ENCODE assay signal across 8 cellular contexts in the genomic region with DNA sequence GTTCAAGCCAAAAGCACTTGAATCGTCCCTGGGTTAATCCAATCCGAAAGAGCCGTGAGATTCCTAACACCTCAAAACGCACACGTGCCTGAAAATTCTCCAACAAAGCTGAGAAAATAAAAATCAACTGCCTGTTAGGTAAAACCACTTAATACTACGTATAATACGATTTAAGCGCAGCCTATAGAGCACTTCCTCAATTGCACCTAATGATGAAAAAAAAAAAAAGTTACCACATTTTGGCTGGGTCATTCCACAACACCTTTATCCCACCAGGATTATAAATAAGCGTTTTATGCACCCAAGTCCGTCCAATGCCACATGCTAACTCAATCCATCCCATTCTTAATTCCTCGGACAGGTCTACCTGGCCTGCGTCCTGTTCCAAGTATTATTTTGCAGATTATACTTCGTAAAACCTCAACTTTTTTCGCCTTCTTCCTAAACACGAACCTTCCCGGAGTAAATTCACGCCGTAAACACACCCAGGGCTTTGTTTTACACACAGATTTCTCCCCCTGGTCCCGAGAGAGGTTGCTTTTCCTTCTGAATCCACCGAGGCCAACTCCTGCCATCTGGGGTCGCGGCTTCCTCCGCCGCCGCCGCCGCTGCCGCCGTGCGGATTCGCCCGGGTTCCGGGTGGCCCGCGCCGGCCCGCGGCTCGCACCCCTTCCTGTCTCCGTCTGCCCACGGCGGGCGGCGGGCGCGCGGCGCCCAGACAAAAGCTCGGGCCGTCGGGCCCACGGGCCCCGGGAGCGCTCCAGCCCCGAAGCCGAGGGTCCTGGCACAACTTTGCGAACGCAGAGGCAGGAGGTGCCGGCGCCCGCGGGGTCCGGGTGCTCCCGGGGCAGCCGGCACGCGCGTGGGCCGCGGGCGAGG.
A peak's percentile ranks its signal among the peaks of the same experiment; 100 is the strongest.
DNase-seq lines count a peak whose midpoint lies in the region; ATAC-seq and TF ChIP-seq lines count a peak whose summit lies in the region.

No MANE protein-coding gene starts in this region.

- TF ChIP-seq POLR2A in sigmoid colon (IDR thresholded peaks at IDR 0.05) (no peak), adrenal gland (IDR thresholded peaks at IDR 0.05) (no peak)

- no peaks in the 10 kb centered on the region for H3K27me3 ChIP-seq in sigmoid colon
- H3K27me3 ChIP-seq in adrenal gland: no peaks in the 10 kb centered on the region

- H3K36me3 ChIP-seq in sigmoid colon (peaks cover 0 to 4% (median 0%) of the 10 kb centered on the region in 4 donors), adrenal gland (replicated peaks in 1 of 2) (no peaks in the 10 kb centered on the region)

- no peak for TF ChIP-seq EP300 in sigmoid colon (IDR thresholded peaks at IDR 0.05)

- peak; percentile 59 for DNase-seq in DMS 273 (lab: John Stamatoyannopoulos, UW; ENCODE audit: unreplicated experiment)
- DNase-seq in DMS 273 treated with DMSO at 0.1 percent for 48 hours (lab: John Stamatoyannopoulos, UW): no peak
- DNase-seq in NCI-H69 (lab: John Stamatoyannopoulos, UW): peak; percentile 58
- peak; percentile 62 to 70 for DNase-seq in activated T-cell treated with anti-CD3 and anti-CD28 coated beads, Interleukin-2, amount 50 U/mL, for 48 hours
- DNase-seq in foreskin fibroblast: peak in 1 of 2 donors; percentile 56
- no peak for DNase-seq in sigmoid colon
- no peak for DNase-seq in adrenal gland

- peak overlapping the region; percentile 59 to 61 for H3K4me3 ChIP-seq in foreskin fibroblast (ENCODE audit: low read depth in 1 of 2, low read length in 2 of 2)
- peak overlapping the region; percentile 14 to 74 (median 64) for H3K4me3 ChIP-seq in sigmoid colon
- peak overlapping the region in 1 of 4 donors; percentile 80 for H3K4me3 ChIP-seq in adrenal gland

- WGBS in sigmoid colon, 2 donors: 6 to 7% methylated on average over 71 of the region's 71 CpGs
- WGBS in adrenal gland, 4 donors: 17 to 46% (median 26%) methylated on average over 29 to 71 of the region's 71 CpGs

- H3K9me3 ChIP-seq in sigmoid colon (no peaks in the 10 kb centered on the region), adrenal gland (replicated peaks in 1 of 3) (no peaks in the 10 kb centered on the region)

- ATAC-seq in HG02678 (IDR thresholded peaks at IDR 0.05; ENCODE audit: unreplicated experiment): peak; percentile 15

- H3K27ac ChIP-seq in sigmoid colon: peak overlapping the region in 3 of 4 donors; percentile 85 to 91 (median 87)
- H3K27ac ChIP-seq in adrenal gland: peak overlapping the region in 2 of 5 donors; percentile 12 to 91

- no peak for TF ChIP-seq CTCF in foreskin fibroblast (IDR thresholded peaks at IDR 0.05; ENCODE audit: low read depth, low read length)
- no peak for TF ChIP-seq CTCF in sigmoid colon (IDR thresholded peaks at IDR 0.05)
- no peak for TF ChIP-seq CTCF in adrenal gland (IDR thresholded peaks at IDR 0.05)

- intact Hi-C loops in sigmoid colon (cut with DNase I) (no loop called here), adrenal gland (cut with DNase I) (no loop called here)

- H3K4me1 ChIP-seq in sigmoid colon (peaks cover 0 to 21% (median 20%) of the 10 kb centered on the region in 4 donors), adrenal gland (replicated peaks in 1 of 2) (peaks cover 6 to 19% of the 10 kb centered on the region in 2 donors)

Comparison
In these comparisons a context has a peak if more than half of its experiments do, and no peak if none do; other contexts are left out.
1. DNase-seq: peak in DMS 273 (single experiment), NCI-H69 (single experiment) and activated T-cell treated with anti-CD3 and anti-CD28 coated beads, Interleukin-2, amount 50 U/mL, for 48 hours (2 of 2); none in DMS 273 treated with DMSO at 0.1 percent for 48 hours (single experiment), sigmoid colon (single experiment) and adrenal gland (0 of 7).